13 cellular contexts compared by ENCODE assay signal in genomic region chr9:128792978-128793686, GRCh38. TPM values are rescaled to one million over a fixed set of nuclear protein-coding genes. Genes with fewer than 3 reads are reported as not detected.
DNase-seq lines count a peak whose midpoint lies in the region; ATAC-seq and TF ChIP-seq lines count a peak whose summit lies in the region.
"Had no signal": no experiment of that assay in that cellular context is flagged by ENCODE, and none has a peak within 500 bp of the region (broad histone marks: within the 10 kb centered on the region; RNA-seq: fewer than 3 reads in every experiment).

No MANE protein-coding gene starts in this region.

- DNase-seq in activated naive CD4-positive, alpha-beta T cell treated with anti-CD3 and anti-CD28 coated beads, Interleukin-2, amount 50 U/mL, for 72 hours (ENCODE audit: low spot score in 2 of 2): no peak
- DNase-seq in activated naive CD4-positive, alpha-beta T cell treated with anti-CD3 and anti-CD28 coated beads, Interleukin-2, amount 10 ng/mL, durations not matched to agents 7 days and 5 days: no peak
- DNase-seq in activated naive CD8-positive, alpha-beta T cell treated with anti-CD3 and anti-CD28 coated beads, Interleukin-2, amount 50 U/mL, for 24 hours: no peak
- DNase-seq in glutamatergic neuron: no peak
- no peak for DNase-seq in central memory CD4-positive, alpha-beta T cell
- DNase-seq: CD8-positive, alpha-beta T cell; NCI-H1105; NCI-H1694 treated with DMSO at 0.1 percent for 48 hours; Peyer's patch; Right ventricle myocardium superior had no signal

- WGBS in liver: 71% methylated on average over 8 of the region's 8 CpGs

- no peak overlapping the region for H3K9ac ChIP-seq in liver (ENCODE audit: low read depth in 1 of 2, low read length in 2 of 2)

- no peak overlapping the region for H3K4me3 Mint-ChIP-seq in activated naive CD4-positive, alpha-beta T cell treated with anti-CD3 and anti-CD28 coated beads, Interleukin-2, amount 10 ng/mL, durations not matched to agents 7 days and 5 days
- H3K4me3 Mint-ChIP-seq in activated naive CD8-positive, alpha-beta T cell treated with anti-CD3 and anti-CD28 coated beads, Interleukin-2, amount 50 U/mL, for 24 hours: no peak overlapping the region
- H3K4me3 Mint-ChIP-seq in stimulated activated memory B cell treated with anti-CD40 and anti-IgM and Interleukin-4, amounts not matched to agents 10 μg/mL and 1 μg/mL and 100 μg/mL, for 72 hours: peak overlapping the region; percentile 38
- H3K4me3 Mint-ChIP-seq in glutamatergic neuron (ENCODE audit: unreplicated experiment): no peak overlapping the region
- H3K4me3 Mint-ChIP-seq: CD8-positive, alpha-beta T cell had no signal

- H3K36me3 ChIP-seq in liver (ENCODE audit: control insufficient read depth in 4 of 4, insufficient read depth in 3 of 4, low read depth in 1 of 4, low read length in 3 of 4): peaks cover 2 to 34% (median 15%) of the 10 kb centered on the region in 4 donors

- no peaks in the 10 kb centered on the region for H3K9me3 Mint-ChIP-seq in activated naive CD4-positive, alpha-beta T cell treated with anti-CD3 and anti-CD28 coated beads, Interleukin-2, amount 50 U/mL, for 72 hours
- H3K9me3 Mint-ChIP-seq in activated naive CD4-positive, alpha-beta T cell treated with anti-CD3 and anti-CD28 coated beads, Interleukin-2, amount 10 ng/mL, durations not matched to agents 7 days and 5 days: no peaks in the 10 kb centered on the region
- H3K9me3 Mint-ChIP-seq in activated naive CD8-positive, alpha-beta T cell treated with anti-CD3 and anti-CD28 coated beads, Interleukin-2, amount 50 U/mL, for 24 hours: no peaks in the 10 kb centered on the region
- H3K9me3 Mint-ChIP-seq in stimulated activated memory B cell treated with anti-CD40 and anti-IgM and Interleukin-4, amounts not matched to agents 10 μg/mL and 1 μg/mL and 100 μg/mL, for 72 hours: no peaks in the 10 kb centered on the region
- H3K9me3 Mint-ChIP-seq in glutamatergic neuron (ENCODE audit: unreplicated experiment): no peaks in the 10 kb centered on the region
- H3K9me3 Mint-ChIP-seq: CD8-positive, alpha-beta T cell had no signal

- ATAC-seq in activated naive CD4-positive, alpha-beta T cell treated with anti-CD3 and anti-CD28 coated beads, Interleukin-2, amount 50 U/mL, for 72 hours: peak in 1 of 2 donors; percentile 47
- ATAC-seq in activated naive CD8-positive, alpha-beta T cell treated with anti-CD3 and anti-CD28 coated beads, Interleukin-2, amount 50 U/mL, for 24 hours: no peak
- no peak for ATAC-seq in stimulated activated memory B cell treated with anti-CD40 and anti-IgM and Interleukin-4, amounts not matched to agents 10 μg/mL and 1 μg/mL and 100 μg/mL, for 72 hours
- ATAC-seq: CD8-positive, alpha-beta T cell had no signal

- peaks cover 3 to 34% (median 26%) of the 10 kb centered on the region in 4 donors for H3K4me1 ChIP-seq in liver (ENCODE audit: control insufficient read depth in 4 of 4, insufficient read depth in 4 of 4, low read length in 3 of 4)

- H3K36me3 Mint-ChIP-seq in activated naive CD4-positive, alpha-beta T cell treated with anti-CD3 and anti-CD28 coated beads, Interleukin-2, amount 50 U/mL, for 72 hours: no peaks in the 10 kb centered on the region
- peaks cover 21% of the 10 kb centered on the region for H3K36me3 Mint-ChIP-seq in activated naive CD4-positive, alpha-beta T cell treated with anti-CD3 and anti-CD28 coated beads, Interleukin-2, amount 10 ng/mL, durations not matched to agents 7 days and 5 days
- H3K36me3 Mint-ChIP-seq in activated naive CD8-positive, alpha-beta T cell treated with anti-CD3 and anti-CD28 coated beads, Interleukin-2, amount 50 U/mL, for 24 hours (ENCODE audit: low read depth): peaks cover 10% of the 10 kb centered on the region
- H3K36me3 Mint-ChIP-seq in stimulated activated memory B cell treated with anti-CD40 and anti-IgM and Interleukin-4, amounts not matched to agents 10 μg/mL and 1 μg/mL and 100 μg/mL, for 72 hours: peaks cover 52% of the 10 kb centered on the region
- H3K36me3 Mint-ChIP-seq in glutamatergic neuron (ENCODE audit: unreplicated experiment): no peaks in the 10 kb centered on the region

- peaks cover 10% of the 10 kb centered on the region for H3K4me1 Mint-ChIP-seq in activated naive CD4-positive, alpha-beta T cell treated with anti-CD3 and anti-CD28 coated beads, Interleukin-2, amount 10 ng/mL, durations not matched to agents 7 days and 5 days
- peaks cover 16% of the 10 kb centered on the region for H3K4me1 Mint-ChIP-seq in activated naive CD8-positive, alpha-beta T cell treated with anti-CD3 and anti-CD28 coated beads, Interleukin-2, amount 50 U/mL, for 24 hours
- peaks cover 52% of the 10 kb centered on the region for H3K4me1 Mint-ChIP-seq in stimulated activated memory B cell treated with anti-CD40 and anti-IgM and Interleukin-4, amounts not matched to agents 10 μg/mL and 1 μg/mL and 100 μg/mL, for 72 hours
- H3K4me1 Mint-ChIP-seq in glutamatergic neuron (ENCODE audit: low read depth, unreplicated experiment): no peaks in the 10 kb centered on the region

- TF ChIP-seq RAD21 in liver (IDR thresholded peaks at IDR 0.05): no peak

- H3K27me3 ChIP-seq in liver (ENCODE audit: control insufficient read depth in 4 of 4, insufficient read depth in 4 of 4, low read length in 3 of 4): no peaks in the 10 kb centered on the region
- H3K27me3 ChIP-seq: BLaER1 treated with 17β-estradiol and CSF1 and Interleukin-3, amounts not matched to agents 10 nM and 100 nM; Peyer's patch had no signal

- H3K27ac ChIP-seq in liver (ENCODE audit: low read depth in 1 of 2, low read length in 2 of 2): no peak overlapping the region
- H3K27ac ChIP-seq: BLaER1 treated with 17β-estradiol and CSF1 and Interleukin-3, amounts not matched to agents 10 nM and 100 nM; Peyer's patch had no signal

- peak overlapping the region; percentile 31 to 40 for H3K27ac Mint-ChIP-seq in activated naive CD4-positive, alpha-beta T cell treated with anti-CD3 and anti-CD28 coated beads, Interleukin-2, amount 50 U/mL, for 72 hours
- H3K27ac Mint-ChIP-seq in activated naive CD4-positive, alpha-beta T cell treated with anti-CD3 and anti-CD28 coated beads, Interleukin-2, amount 10 ng/mL, durations not matched to agents 7 days and 5 days: no peak overlapping the region
- H3K27ac Mint-ChIP-seq in activated naive CD8-positive, alpha-beta T cell treated with anti-CD3 and anti-CD28 coated beads, Interleukin-2, amount 50 U/mL, for 24 hours: peak overlapping the region; percentile 32
- peak overlapping the region; percentile 80 for H3K27ac Mint-ChIP-seq in stimulated activated memory B cell treated with anti-CD40 and anti-IgM and Interleukin-4, amounts not matched to agents 10 μg/mL and 1 μg/mL and 100 μg/mL, for 72 hours
- no peak overlapping the region for H3K27ac Mint-ChIP-seq in glutamatergic neuron (ENCODE audit: unreplicated experiment)

- H3K9me3 ChIP-seq in liver (ENCODE audit: control insufficient read depth in 4 of 4, low read length in 3 of 4): no peaks in the 10 kb centered on the region
- H3K9me3 ChIP-seq: BLaER1 treated with 17β-estradiol and CSF1 and Interleukin-3, amounts not matched to agents 10 nM and 100 nM; Peyer's patch had no signal

- H3K4me3 ChIP-seq in liver (ENCODE audit: low read depth in 1 of 3, low read length in 3 of 3): no peak overlapping the region
- H3K4me3 ChIP-seq: BLaER1 treated with 17β-estradiol and CSF1 and Interleukin-3, amounts not matched to agents 10 nM and 100 nM; Peyer's patch had no signal

- TF ChIP-seq CTCF in liver (IDR thresholded peaks at IDR 0.05; ENCODE audit: low read depth, low read length, missing input control) (no peak), glutamatergic neuron (IDR thresholded peaks at IDR 0.05; ENCODE audit: partially characterized antibody, unreplicated experiment) (no peak)

- CTCF ChIA-PET in activated naive CD4-positive, alpha-beta T cell treated with anti-CD3 and anti-CD28 coated beads, Interleukin-2, amount 10 ng/mL, durations not matched to agents 7 days and 5 days (lab: Charles Lee): interaction anchor here (1.1 kb wide), 1 partner anchor 25 kb away, joined by 3 read pairs; the partner anchor contains the start of gene ENDOG

- no peaks in the 10 kb centered on the region for H3K27me3 Mint-ChIP-seq in activated naive CD4-positive, alpha-beta T cell treated with anti-CD3 and anti-CD28 coated beads, Interleukin-2, amount 10 ng/mL, durations not matched to agents 7 days and 5 days
- H3K27me3 Mint-ChIP-seq in activated naive CD8-positive, alpha-beta T cell treated with anti-CD3 and anti-CD28 coated beads, Interleukin-2, amount 50 U/mL, for 24 hours: no peaks in the 10 kb centered on the region
- H3K27me3 Mint-ChIP-seq in stimulated activated memory B cell treated with anti-CD40 and anti-IgM and Interleukin-4, amounts not matched to agents 10 μg/mL and 1 μg/mL and 100 μg/mL, for 72 hours: no peaks in the 10 kb centered on the region
- H3K27me3 Mint-ChIP-seq in glutamatergic neuron (ENCODE audit: unreplicated experiment): no peaks in the 10 kb centered on the region

TF ChIP-seq in liver, 16 proteins besides CTCF, POLR2A, EP300 and RAD21 (continues in another document):
- peak; percentile 67 to 86 for TF ChIP-seq HNF4A (conservative IDR thresholded peaks at IDR 0.05)

RNA-seq across cellular contexts. Expression of gene TBC1D13, which starts 6.1 kb away (rescaled TPM):
- total RNA-seq in activated naive CD4-positive, alpha-beta T cell treated with anti-CD3 and anti-CD28 coated beads, Interleukin-2, amount 50 U/mL, for 72 hours: 10 to 100 TPM; 15.6 to 22.7 TPM
- total RNA-seq in liver: 10 to 100 TPM in 1 of 2 donors, 1 to 10 TPM in 1; 6.3 to 11.7 TPM
- 1 to 10 TPM; 7.4 to 8.6 TPM for polyA plus RNA-seq in liver
- 25.6 TPM for total RNA-seq in glutamatergic neuron (ENCODE audit: unreplicated experiment)

RNA-seq across cellular contexts. Expression of gene ZER1, which starts 21.4 kb away (rescaled TPM):
- 10 to 100 TPM; 17.3 to 24.9 TPM for total RNA-seq in activated naive CD4-positive, alpha-beta T cell treated with anti-CD3 and anti-CD28 coated beads, Interleukin-2, amount 50 U/mL, for 72 hours
- total RNA-seq in liver (10 to 100 TPM; 20.0 to 29.1 TPM), glutamatergic neuron (ENCODE audit: unreplicated experiment) (38.0 TPM)
- 10 to 100 TPM in 1 of 2 donors, 1 to 10 TPM in 1; 7.6 to 11.7 TPM for polyA plus RNA-seq in liver

RNA-seq across cellular contexts. Expression of gene ENDOG, which starts 25.2 kb away (rescaled TPM):
- 10 to 100 TPM in 1 of 2 donors, 1 to 10 TPM in 1; 8.2 to 16.0 TPM for total RNA-seq in activated naive CD4-positive, alpha-beta T cell treated with anti-CD3 and anti-CD28 coated beads, Interleukin-2, amount 50 U/mL, for 72 hours
- total RNA-seq in liver (10 to 100 TPM; 11.3 to 17.9 TPM), glutamatergic neuron (ENCODE audit: unreplicated experiment) (35.9 TPM)
- polyA plus RNA-seq in liver: 10 to 100 TPM; 12.2 to 25.0 TPM

RNA-seq across cellular contexts. Expression of gene SPOUT1, which starts 36.5 kb away (rescaled TPM):
- 10 to 100 TPM; 63.8 to 64.9 TPM for total RNA-seq in activated naive CD4-positive, alpha-beta T cell treated with anti-CD3 and anti-CD28 coated beads, Interleukin-2, amount 50 U/mL, for 72 hours
- total RNA-seq in liver: 10 to 100 TPM in 1 of 2 donors, 1 to 10 TPM in 1; 9.0 to 13.7 TPM
- 10 to 100 TPM; 15.3 to 30.1 TPM for polyA plus RNA-seq in liver
- total RNA-seq in glutamatergic neuron (ENCODE audit: unreplicated experiment): 22.3 TPM

Comparison
In these comparisons a context has a peak if more than half of its experiments do, and no peak if none do; other contexts are left out.
1. H3K27ac Mint-ChIP-seq: peak in activated naive CD4-positive, alpha-beta T cell treated with anti-CD3 and anti-CD28 coated beads, Interleukin-2, amount 50 U/mL, for 72 hours (2 of 2), activated naive CD8-positive, alpha-beta T cell treated with anti-CD3 and anti-CD28 coated beads, Interleukin-2, amount 50 U/mL, for 24 hours (single experiment) and stimulated activated memory B cell treated with anti-CD40 and anti-IgM and Interleukin-4, amounts not matched to agents 10 μg/mL and 1 μg/mL and 100 μg/mL, for 72 hours (single experiment); none in activated naive CD4-positive, alpha-beta T cell treated with anti-CD3 and anti-CD28 coated beads, Interleukin-2, amount 10 ng/mL, durations not matched to agents 7 days and 5 days (single experiment) and glutamatergic neuron (single experiment).